Comparison of ENCODE assay signal across 13 cellular contexts in genomic region chr4:17055788-17056187, GRCh38.
DNase-seq lines count a peak whose midpoint lies in the region; ATAC-seq and TF ChIP-seq lines count a peak whose summit lies in the region.
"Had no signal": no experiment of that assay in that cellular context is flagged by ENCODE, and none has a peak within 500 bp of the region (broad histone marks: within the 10 kb centered on the region; RNA-seq: fewer than 3 reads in every experiment).

No MANE protein-coding gene starts in this region.

- no TSS peak for BruUV-seq in HCT116 (replicated peaks; lab: Mats Ljungman, UMichigan)

- H3K9me3 ChIP-seq in HCT116 (ENCODE audit: control insufficient read depth in 1 of 2, insufficient read depth in 1 of 2, low read depth in 1 of 2, low read length in 2 of 2) (no peaks in the 10 kb centered on the region), testis (no peaks in the 10 kb centered on the region)
- H3K9me3 ChIP-seq: thyroid gland had no signal

- TF ChIP-seq CTCF in HCT116 (IDR thresholded peaks at IDR 0.05 in 2 of 3, conservative IDR thresholded peaks at IDR 0.05 in 1 of 3; ENCODE audit: borderline replicate concordance in 1 of 3, insufficient read depth in 1 of 3, low read depth in 2 of 3, low read length in 2 of 3) (no peak), fibroblast of villous mesenchyme (IDR thresholded peaks at IDR 0.05; ENCODE audit: insufficient read depth, low read depth, low read length) (no peak), testis (IDR thresholded peaks at IDR 0.05) (no peak)

- H3K36me3 ChIP-seq in HCT116 (ENCODE audit: control insufficient read depth in 1 of 2, insufficient read depth in 2 of 2, low read length in 2 of 2) (no peaks in the 10 kb centered on the region), testis (ENCODE audit: low read depth, missing control alignments) (no peaks in the 10 kb centered on the region)
- H3K36me3 ChIP-seq: thyroid gland had no signal

- no peak overlapping the region for H3K4me2 ChIP-seq in HCT116 (ENCODE audit: low read length)

- ATAC-seq in HCT116, result no peak
- no peak for ATAC-seq in GM21381 (IDR thresholded peaks at IDR 0.05; ENCODE audit: unreplicated experiment)
- no peak for ATAC-seq in GM19328 (IDR thresholded peaks at IDR 0.05; ENCODE audit: unreplicated experiment)

- CTCF ChIA-PET in HCT116 (lab: Charles Lee), result no interaction called here

- WGBS in testis, 2 donors, result 86 to 97% methylated on average over 2 of the region's 2 CpGs

- H3K4me1 ChIP-seq in HCT116 (ENCODE audit: control insufficient read depth in 1 of 2, insufficient read depth in 2 of 2, low read length in 2 of 2) (no peaks in the 10 kb centered on the region), testis (peaks cover 9% of the 10 kb centered on the region)
- H3K4me1 ChIP-seq: thyroid gland had no signal

- H3K9me2 ChIP-seq in HCT116 (ENCODE audit: insufficient read depth), result no peaks in the 10 kb centered on the region

- no peak overlapping the region for H3K27ac ChIP-seq in HCT116 (ENCODE audit: low read depth, low read length)
- H3K27ac ChIP-seq in testis, result no peak overlapping the region
- H3K27ac ChIP-seq: thyroid gland had no signal

- TF ChIP-seq POLR2A in HCT116 (IDR thresholded peaks at IDR 0.05; ENCODE audit: borderline replicate concordance, extremely low read depth, insufficient read depth, insufficient read length), result no peak
- no peak for TF ChIP-seq POLR2A in testis (IDR thresholded peaks at IDR 0.05)

- no peak overlapping the region for H2AFZ ChIP-seq in HCT116 (ENCODE audit: low read depth, low read length, poor library complexity, severe bottlenecking)

- H3K4me3 ChIP-seq in HCT116 (replicated peaks in 1 of 2; ENCODE audit: low read depth in 1 of 2, low read length in 2 of 2) (no peak overlapping the region), fibroblast of villous mesenchyme (ENCODE audit: low read depth, low read length) (no peak overlapping the region), testis (no peak overlapping the region)
- H3K4me3 ChIP-seq: thyroid gland had no signal

- POLR2A ChIA-PET in HCT116 (lab: Charles Lee), result no interaction called here

- RAD21 ChIA-PET in HCT116 (lab: Charles Lee; ENCODE audit: low non-redundant PET in 1 of 2, low total read pairs in 2 of 2, uncharacterized antibody in 2 of 2, unreplicated experiment in 2 of 2), result no interaction called here

- no peaks in the 10 kb centered on the region for H3K79me2 ChIP-seq in HCT116 (ENCODE audit: insufficient read depth, low read length)

- H3K27me3 ChIP-seq in HCT116 (ENCODE audit: insufficient read depth, low read length) (peaks cover 11% of the 10 kb centered on the region; the same call in 1 of the 2 replicates), testis (no peaks in the 10 kb centered on the region)
- H3K27me3 ChIP-seq: thyroid gland had no signal

- H4K20me1 ChIP-seq in HCT116 (ENCODE audit: insufficient read depth), result no peaks in the 10 kb centered on the region

- DNase-seq in A172 (ENCODE audit: low spot score) (peak; percentile 8), HCT116 (ENCODE audit: low read depth, low spot score) (no peak), amniotic epithelial cell (ENCODE audit: low read depth) (peak; percentile 70), fibroblast of villous mesenchyme (ENCODE audit: low read depth) (peak; percentile 74), testis (no peak), NCI-H526 (lab: John Stamatoyannopoulos, UW) (no peak)
- DNase-seq: activated CD8-positive, alpha-beta memory T cell treated with anti-CD3 and anti-CD28 coated beads for 24 hours; activated naive CD4-positive, alpha-beta T cell treated with anti-CD3 and anti-CD28 coated beads, Interleukin-2, amount 50 U/mL, for 16 hours; NCI-H1694 treated with DMSO at 0.1 percent for 48 hours; T-helper 2 cell; thyroid gland had no signal

- no peak for TF ChIP-seq RAD21 in HCT116 (IDR thresholded peaks at IDR 0.05; ENCODE audit: low read depth)

- H3K9ac ChIP-seq in HCT116 (ENCODE audit: low read length), result no peak overlapping the region

- intact Hi-C loops in HCT116 (cut with micrococcal nuclease), result no loop called here
- intact Hi-C loops in testis (cut with DNase I; ENCODE audit: low total_unique reads), result no loop called here

TF ChIP-seq in HCT116, 20 proteins besides CTCF, POLR2A, EP300 and RAD21:
- TF ChIP-seq EZH2phosphoT487 (IDR thresholded peaks at IDR 0.05; ENCODE audit: borderline replicate concordance) (no peak), CEBPB (IDR thresholded peaks at IDR 0.05; ENCODE audit: low read depth) (peak; percentile 48; the same call in 1 of the 2 replicates), FOSL1 (IDR thresholded peaks at IDR 0.05; ENCODE audit: low read depth) (peak; percentile 24; the same call in 1 of the 2 replicates), YY1 (IDR thresholded peaks at IDR 0.05; ENCODE audit: extremely low read depth, insufficient replicate concordance, low read depth, low read length) (no peak)

Comparison
In these comparisons a context has a peak if more than half of its experiments do, and no peak if none do; other contexts are left out.
1. DNase-seq: peak in A172 (single experiment), amniotic epithelial cell (single experiment) and fibroblast of villous mesenchyme (single experiment); none in HCT116 (single experiment), testis (single experiment) and NCI-H526 (0 of 2).